Comparison of ENCODE assay signal across 8 cellular contexts in the genomic region with DNA sequence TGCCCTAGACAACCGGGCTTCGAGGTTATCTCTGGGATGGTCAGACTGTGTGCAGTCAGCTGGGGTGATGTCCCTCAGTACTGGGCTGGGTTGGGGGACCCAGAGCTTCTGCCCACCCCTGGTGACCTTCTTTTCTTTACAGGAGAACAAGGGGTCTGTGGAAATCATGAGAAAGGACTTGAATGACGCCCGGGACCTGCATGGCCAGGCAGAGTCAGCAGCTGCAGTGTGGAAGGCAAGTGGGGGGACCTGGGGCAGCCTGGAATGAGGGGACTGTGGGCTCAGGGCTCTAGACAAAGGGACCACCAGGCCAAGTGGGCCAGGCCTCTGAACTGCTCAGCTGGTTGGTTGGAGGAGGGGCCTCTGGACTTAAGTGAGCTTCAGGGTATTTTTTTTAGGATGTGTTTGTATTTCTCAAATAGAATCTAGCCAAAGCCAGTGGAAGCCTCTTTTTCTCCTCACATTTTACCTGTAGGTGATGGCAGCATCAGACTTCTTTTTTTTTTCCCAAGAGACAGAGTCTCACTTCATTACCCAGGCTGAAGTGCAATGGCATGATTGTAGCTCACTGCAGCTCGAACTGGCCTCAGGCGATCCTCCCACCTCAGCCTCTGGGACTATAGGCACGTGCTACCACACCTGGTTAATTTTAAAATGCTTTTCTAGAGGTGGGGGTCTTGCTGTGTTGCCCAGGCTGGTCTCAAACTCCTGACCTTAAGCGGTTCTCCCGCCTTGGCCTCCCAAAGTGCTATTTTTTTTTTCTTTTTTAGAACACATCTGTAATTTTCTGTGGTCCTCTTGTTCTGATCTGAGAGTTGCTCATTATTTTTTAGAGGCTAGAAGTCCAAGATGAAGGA. TPM values are rescaled to one million over a fixed set of nuclear protein-coding genes. Genes with fewer than 3 reads are reported as not detected.
DNase-seq lines count a peak whose midpoint lies in the region; ATAC-seq, FAIRE-seq and TF ChIP-seq lines count a peak whose summit lies in the region.

No MANE protein-coding gene starts in this region.

- TF ChIP-seq POLR2A in HepG2 (IDR thresholded peaks at IDR 0.05; ENCODE audit: insufficient read depth in 1 of 2, low read depth in 2 of 2, low read length in 2 of 2) (no peak), right lobe of liver (IDR thresholded peaks at IDR 0.05) (no peak), vagina (IDR thresholded peaks at IDR 0.05) (no peak)

- POLR2A ChIA-PET in HepG2 (lab: Yijun Ruan, JAX) = interaction anchor here (0.5 to 2.4 kb wide), 4 partner anchors 9 to 66 kb away, joined by 4 to 7 read pairs (median 4); no protein-coding TSS in a partner anchor

- intact Hi-C loops in HepG2 (cut with micrococcal nuclease; ENCODE audit: unreplicated experiment) (loop anchor here (5.0 kb wide), 1 partner anchor 82 kb away; the partner anchor contains the start of gene TRIM11), right lobe of liver (cut with DNase I) (no loop called here), vagina (cut with DNase I) (loop anchor here (10.0 kb wide), 2 partner anchors 114 to 354 kb away; no protein-coding TSS in a partner anchor)
- intact Hi-C loops in activated T-helper 2 cell treated with anti-CD3 and anti-CD28 coated beads, Interferon-gamma antibody, Interleukin-2, Interleukin-4, amounts not matched to agents 10 μg/mL and 5 μg/mL and 100 μg/mL, durations not matched to agents 14 hours and 24 hours and 36 hours (cut with micrococcal nuclease) = loop anchor here (1.0 kb wide), 1 partner anchor 12 kb away; no protein-coding TSS in a partner anchor

- H2AFZ ChIP-seq in HepG2 (ENCODE audit: low read length) = no peak overlapping the region

- H3K4me1 Mint-ChIP-seq in activated T-helper 2 cell treated with anti-CD3 and anti-CD28 coated beads, Interferon-gamma antibody, Interleukin-2, Interleukin-4, amounts not matched to agents 10 μg/mL and 5 μg/mL and 100 μg/mL, durations not matched to agents 14 hours and 24 hours and 36 hours (ENCODE audit: low read depth) = peaks cover 27% of the 10 kb centered on the region
- peaks cover 32 to 45% of the 10 kb centered on the region in 2 donors for H3K4me1 Mint-ChIP-seq in immature natural killer cell

- peaks cover 44% of the 10 kb centered on the region for H3K4me1 ChIP-seq in HepG2 (ENCODE audit: insufficient read depth, low read length)
- H3K4me1 ChIP-seq in right lobe of liver = peaks cover 0 to 28% (median 13%) of the 10 kb centered on the region in 4 donors
- peaks cover 57% of the 10 kb centered on the region for H3K4me1 ChIP-seq in vagina

- no peaks in the 10 kb centered on the region for H3K27me3 Mint-ChIP-seq in activated T-helper 2 cell treated with anti-CD3 and anti-CD28 coated beads, Interferon-gamma antibody, Interleukin-2, Interleukin-4, amounts not matched to agents 10 μg/mL and 5 μg/mL and 100 μg/mL, durations not matched to agents 14 hours and 24 hours and 36 hours (ENCODE audit: low read depth)
- H3K27me3 Mint-ChIP-seq in immature natural killer cell (ENCODE audit: low read depth in 3 of 3) = peaks cover 4 to 14% (median 12%) of the 10 kb centered on the region in 3 donors

- DNase-seq in HepG2 (ENCODE audit: low spot score) (no peak), right lobe of liver (no peak), immature natural killer cell (no peak), vagina (ENCODE audit: extremely low spot score in 2 of 2) (no peak), cerebellum (ENCODE audit: low spot score) (no peak), iPS-NIHi11 (ENCODE audit: low spot score) (no peak)
- no peak for DNase-seq in activated T-helper 2 cell treated with anti-CD3 and anti-CD28 coated beads, Interferon-gamma antibody, Interleukin-2, Interleukin-4, amounts not matched to agents 10 μg/mL and 5 μg/mL and 100 μg/mL, durations not matched to agents 14 hours and 24 hours and 36 hours (ENCODE audit: low spot score)

- no peak for TF ChIP-seq RAD21 in HepG2 (CRISPR knock-in tag; IDR thresholded peaks at IDR 0.05)

- H3K4me3 ChIP-seq in HepG2 (replicated peaks in 1 of 3; ENCODE audit: insufficient read depth in 1 of 3, low read depth in 2 of 3, low read length in 3 of 3) = peak overlapping the region; percentile 72 to 100 (median 93); a peak in 5 of 6 replicates
- H3K4me3 ChIP-seq in right lobe of liver = no peak overlapping the region
- peak overlapping the region; percentile 95 to 98 for H3K4me3 ChIP-seq in vagina

- H3K27me3 ChIP-seq in HepG2 (ENCODE audit: control insufficient read depth in 1 of 2, insufficient read depth in 2 of 2, low read length in 2 of 2) (no peaks in the 10 kb centered on the region), right lobe of liver (no peaks in the 10 kb centered on the region), vagina (no peaks in the 10 kb centered on the region)

- H3K27ac Mint-ChIP-seq in activated T-helper 2 cell treated with anti-CD3 and anti-CD28 coated beads, Interferon-gamma antibody, Interleukin-2, Interleukin-4, amounts not matched to agents 10 μg/mL and 5 μg/mL and 100 μg/mL, durations not matched to agents 14 hours and 24 hours and 36 hours = peak overlapping the region; percentile 93
- peak overlapping the region; percentile 23 to 93 (median 76) for H3K27ac Mint-ChIP-seq in immature natural killer cell

- no peak for FAIRE-seq in HepG2 (lab: Jason Lieb, UNC)

- no peak for ATAC-seq in HepG2
- no peak for ATAC-seq in right lobe of liver
- ATAC-seq in GM21737 (IDR thresholded peaks at IDR 0.05; ENCODE audit: unreplicated experiment) = no peak

- H3K9me3 Mint-ChIP-seq in activated T-helper 2 cell treated with anti-CD3 and anti-CD28 coated beads, Interferon-gamma antibody, Interleukin-2, Interleukin-4, amounts not matched to agents 10 μg/mL and 5 μg/mL and 100 μg/mL, durations not matched to agents 14 hours and 24 hours and 36 hours = no peaks in the 10 kb centered on the region
- H3K9me3 Mint-ChIP-seq in immature natural killer cell = no peaks in the 10 kb centered on the region

- H3K9me3 ChIP-seq in HepG2 (ENCODE audit: low read length) = no peaks in the 10 kb centered on the region
- H3K9me3 ChIP-seq in right lobe of liver = no peaks in the 10 kb centered on the region
- no peaks in the 10 kb centered on the region for H3K9me3 ChIP-seq in vagina

- WGBS in HepG2 (ENCODE audit: low lambda C conversion rate) = 88% methylated on average over 9 of the region's 9 CpGs
- 94% methylated on average over 6 of the region's 9 CpGs for WGBS in right lobe of liver (ENCODE audit: insufficient coverage, low coverage, low lambda C conversion rate, missing lambda C conversion rate)

- no peaks in the 10 kb centered on the region for H4K20me1 ChIP-seq in HepG2 (ENCODE audit: insufficient read depth, low read length)

- in situ Hi-C loops in HepG2 (cut with HindIII; ENCODE audit: extremely low pct_ligation_motif_present, low pct_unique_long_range_greater_than_20kb) = no loop called here

- peak overlapping the region; percentile 88 for H3K4me2 ChIP-seq in HepG2 (ENCODE audit: low read depth, low read length)

- no peak for TF ChIP-seq CTCF in HepG2 (CRISPR knock-in tag; IDR thresholded peaks at IDR 0.05)
- no peak for TF ChIP-seq CTCF in right lobe of liver (IDR thresholded peaks at IDR 0.05)
- no peak for TF ChIP-seq CTCF in vagina (IDR thresholded peaks at IDR 0.05)

- H3K9ac ChIP-seq in HepG2 (ENCODE audit: insufficient read depth, low read depth, low read length) = peak overlapping the region; percentile 89; the same call in 1 of the 2 replicates

- H3K4me3 Mint-ChIP-seq in activated T-helper 2 cell treated with anti-CD3 and anti-CD28 coated beads, Interferon-gamma antibody, Interleukin-2, Interleukin-4, amounts not matched to agents 10 μg/mL and 5 μg/mL and 100 μg/mL, durations not matched to agents 14 hours and 24 hours and 36 hours (ENCODE audit: low read depth) = peak overlapping the region; percentile 92
- peak overlapping the region; percentile 54 to 87 (median 86) for H3K4me3 Mint-ChIP-seq in immature natural killer cell

- no peak for TF ChIP-seq EP300 in HepG2 (IDR thresholded peaks at IDR 0.05; ENCODE audit: low read depth in 2 of 2, low read length in 2 of 2)
- no peak for TF ChIP-seq EP300 in HepG2 (CRISPR knock-in tag; IDR thresholded peaks at IDR 0.05; ENCODE audit: borderline replicate concordance)

- BruUV-seq in HepG2 (replicated peaks; lab: Mats Ljungman, UMichigan) = no TSS peak

- H3K36me3 Mint-ChIP-seq in activated T-helper 2 cell treated with anti-CD3 and anti-CD28 coated beads, Interferon-gamma antibody, Interleukin-2, Interleukin-4, amounts not matched to agents 10 μg/mL and 5 μg/mL and 100 μg/mL, durations not matched to agents 14 hours and 24 hours and 36 hours (ENCODE audit: low read depth) = peaks cover 46% of the 10 kb centered on the region
- peaks cover 4 to 19% (median 13%) of the 10 kb centered on the region in 3 donors for H3K36me3 Mint-ChIP-seq in immature natural killer cell

- CTCF ChIA-PET in HepG2 (lab: Yijun Ruan, JAX; ENCODE audit: low intra/inter-chr PET ratio, low total read pairs) = no interaction called here

- H3K27ac ChIP-seq in HepG2 (ENCODE audit: extremely low read length, insufficient read depth, low read length) = no peak overlapping the region
- no peak overlapping the region for H3K27ac ChIP-seq in right lobe of liver
- peak overlapping the region; percentile 99 for H3K27ac ChIP-seq in vagina

- peaks cover 10% of the 10 kb centered on the region for H3K79me2 ChIP-seq in HepG2 (ENCODE audit: insufficient read depth, low read length)

- peaks cover 11 to 31% of the 10 kb centered on the region in 2 experiments; a peak in 4 of 5 replicates for H3K36me3 ChIP-seq in HepG2 (replicated peaks in 1 of 2; ENCODE audit: control insufficient read depth in 1 of 2, insufficient read depth in 2 of 2, low read length in 2 of 2)
- peaks cover 0 to 27% (median 7%) of the 10 kb centered on the region in 4 donors for H3K36me3 ChIP-seq in right lobe of liver
- H3K36me3 ChIP-seq in vagina = peaks cover 0 to 28% of the 10 kb centered on the region in 2 donors

RNA-seq across cellular contexts. Expression of gene RNF187, which starts 1.9 kb away (rescaled TPM):
- total RNA-seq in HepG2 (2016; rRNA removed; fragmentation: Illumina TruSeq; extraction: Trizol) (43.0 and 59.4 TPM in 2 replicates), right lobe of liver (10 to 100 TPM; 43.9 to 66.6 (median 56.3) TPM), vagina (36.8 TPM), cerebellum (48.5 TPM)
- total RNA-seq in HepG2 (2016; cell fraction: cytosol; rRNA removed; fragmentation: Illumina TruSeq; extraction: Trizol; ENCODE audit: low read depth) = 8.6 and 11.6 TPM in 2 replicates
- 41.8 and 57.0 TPM in 2 replicates for total RNA-seq in HepG2 (2016; cell fraction: insoluble cytoplasmic fraction; rRNA removed; fragmentation: Illumina TruSeq; extraction: Trizol)
- total RNA-seq in HepG2 (2016; cell fraction: membrane; rRNA removed; fragmentation: Illumina TruSeq; extraction: Trizol) = 21.8 and 27.3 TPM in 2 replicates
- total RNA-seq in HepG2 (2016; cell fraction: nucleus; rRNA removed; fragmentation: Illumina TruSeq; extraction: Trizol) = 22.1 and 22.9 TPM in 2 replicates
- polyA plus RNA-seq in HepG2 (2011; rRNA removed) (41.2 and 41.3 TPM in 2 replicates), immature natural killer cell (10 to 100 TPM; 13.9 to 42.4 (median 24.8) TPM)
- 38.3 TPM in 2 replicates for polyA plus RNA-seq in HepG2 (2011; cell fraction: cytosol; rRNA removed)
- 22.6 and 27.4 TPM in 2 replicates for polyA plus RNA-seq in HepG2 (2011; cell fraction: nucleus; rRNA removed)
- 48.3 and 79.3 TPM in 2 replicates for polyA plus RNA-seq in HepG2 (2012)
- polyA plus RNA-seq in HepG2 (2016; cell fraction: cytosol; fragmentation: Illumina TruSeq; extraction: Trizol; ENCODE audit: low read depth) = 10.5 and 14.2 TPM in 2 replicates
- 64.2 and 75.2 TPM in 2 replicates for polyA plus RNA-seq in HepG2 (2016; cell fraction: insoluble cytoplasmic fraction; fragmentation: Illumina TruSeq; extraction: Trizol; ENCODE audit: low read depth)
- polyA plus RNA-seq in HepG2 (2016; cell fraction: membrane; fragmentation: Illumina TruSeq; extraction: Trizol; ENCODE audit: low read depth) = 22.9 and 27.3 TPM in 2 replicates
- 45.5 and 53.2 TPM in 2 replicates for polyA plus RNA-seq in HepG2 (2016; cell fraction: nucleus; fragmentation: Illumina TruSeq; extraction: Trizol; ENCODE audit: insufficient read depth, low read depth)
- polyA minus RNA-seq in HepG2 (2011; rRNA and poly(A)+ RNA removed; ENCODE audit: low replicate concordance) = 55.5 and 56.5 TPM in 2 replicates
- polyA minus RNA-seq in HepG2 (2011; cell fraction: cytosol; rRNA and poly(A)+ RNA removed) = 29.7 and 36.4 TPM in 2 replicates
- 16.2 and 16.4 TPM in 2 replicates for polyA minus RNA-seq in HepG2 (2011; cell fraction: nucleus; rRNA and poly(A)+ RNA removed)
- 146 and 154 TPM in 2 replicates for total RNA-seq in activated T-helper 2 cell treated with anti-CD3 and anti-CD28 coated beads, Interferon-gamma antibody, Interleukin-2, Interleukin-4, amounts not matched to agents 10 μg/mL and 5 μg/mL and 100 μg/mL, durations not matched to agents 14 hours and 24 hours and 36 hours

Comparison
In these comparisons a context has a peak if more than half of its experiments do, and no peak if none do; other contexts are left out.
1. H3K4me3 ChIP-seq: peak in HepG2 (3 of 3) and vagina (2 of 2); none in right lobe of liver (0 of 3).
2. intact Hi-C loops: an anchor here in HepG2 (5.0 kb wide), activated T-helper 2 cell treated with anti-CD3 and anti-CD28 coated beads, Interferon-gamma antibody, Interleukin-2, Interleukin-4, amounts not matched to agents 10 μg/mL and 5 μg/mL and 100 μg/mL, durations not matched to agents 14 hours and 24 hours and 36 hours (1.0 kb wide) and vagina (10.0 kb wide); none called in right lobe of liver.